20 cellular contexts compared by ENCODE assay signal in the genomic region with DNA sequence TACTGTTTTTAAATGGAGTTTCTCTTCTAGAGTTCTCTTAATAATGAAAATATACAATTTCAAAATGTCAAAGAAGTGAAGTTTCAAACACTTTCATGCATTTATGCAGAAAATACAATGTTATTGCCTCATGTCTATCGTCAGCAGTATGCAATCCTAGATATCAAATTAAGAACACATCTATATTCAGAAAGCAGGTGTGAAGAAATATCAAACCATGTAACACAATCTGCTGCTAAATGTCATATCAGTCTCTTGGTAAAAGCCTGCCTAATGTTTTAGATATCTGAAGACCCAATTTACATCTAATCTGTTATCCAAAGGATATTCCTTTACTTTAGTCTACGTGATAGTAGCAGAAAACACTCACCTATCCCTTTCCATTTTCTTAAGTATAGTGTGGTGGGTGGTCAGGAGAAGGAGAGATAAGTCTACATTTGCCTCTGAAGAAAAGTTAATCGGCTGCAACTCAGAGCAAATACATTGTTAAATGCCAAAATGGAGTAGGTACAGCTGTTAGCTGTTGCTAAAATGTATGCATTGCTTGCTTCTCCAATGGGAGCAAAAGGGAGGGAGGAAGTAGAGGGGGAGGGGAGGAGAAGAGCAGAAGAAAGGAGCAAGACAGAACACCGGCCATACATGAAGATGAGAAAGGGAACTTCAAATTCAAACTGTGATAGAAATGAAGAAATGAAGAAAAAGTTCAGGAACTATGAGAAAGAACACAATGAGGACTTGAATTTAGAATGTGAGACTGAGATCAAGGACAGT.
"Had no signal": no experiment of that assay in that cellular context is flagged by ENCODE, and none has a peak within 500 bp of the region (broad histone marks: within the 10 kb centered on the region; RNA-seq: fewer than 3 reads in every experiment).

No MANE protein-coding gene starts in this region.

- H3K27ac ChIP-seq: colonic mucosa, esophagus muscularis mucosa, pancreas, right lobe of liver, tibial artery had no signal

- H3K27me3 ChIP-seq: colonic mucosa, esophagus muscularis mucosa, pancreas, right lobe of liver, tibial artery had no signal

- H3K36me3 ChIP-seq: colonic mucosa, pancreas, right lobe of liver had no signal

- DNase-seq: activated B cell treated with CpG ODN at 0.5 μM for 24 hours; activated CD4-positive, alpha-beta T cell treated with anti-CD3 and anti-CD28 coated beads for 36 hours; activated CD4-positive, alpha-beta T cell treated with anti-CD3 and anti-CD28 coated beads, Interleukin-2, amount 50 U/mL, for 4 hours; activated CD8-positive, alpha-beta memory T cell treated with anti-CD3 and anti-CD28 coated beads for 24 hours; activated CD8-positive, alpha-beta memory T cell treated with anti-CD3 and anti-CD28 coated beads, Interleukin-2, amount 50 U/mL, for 4 hours; activated naive CD4-positive, alpha-beta T cell treated with anti-CD3 and anti-CD28 coated beads for 36 hours; activated naive CD8-positive, alpha-beta T cell treated with anti-CD3 and anti-CD28 coated beads, Interleukin-2, amount 10 ng/mL, durations not matched to agents 7 days and 5 days; activated T-cell treated with anti-CD3 and anti-CD28 coated beads, Interleukin-2, amount 50 U/mL, for 24 hours; amniotic stem cell; colonic mucosa; head of caudate nucleus; islet precursor cell; left cardiac atrium; pancreas; right lobe of liver; small intestine; stimulated activated CD4-positive, alpha-beta T cell treated with anti-CD3 and anti-CD28 coated beads, Interleukin-2, amount 100 ng/mL, for 24 hours; stimulated activated naive CD8-positive, alpha-beta T cell treated with anti-CD3 and anti-CD28 coated beads, Interleukin-15, amount 100 ng/mL, for 72 hours; tibial artery had no signal

- H3K9me3 ChIP-seq: colonic mucosa, esophagus muscularis mucosa, pancreas, right lobe of liver, tibial artery had no signal

- H3K4me1 ChIP-seq: colonic mucosa, pancreas, right lobe of liver, tibial artery had no signal

- H3K4me3 ChIP-seq: colonic mucosa, esophagus muscularis mucosa, pancreas, right lobe of liver, tibial artery had no signal
